10 cellular contexts compared by ENCODE assay signal in the genomic region with DNA sequence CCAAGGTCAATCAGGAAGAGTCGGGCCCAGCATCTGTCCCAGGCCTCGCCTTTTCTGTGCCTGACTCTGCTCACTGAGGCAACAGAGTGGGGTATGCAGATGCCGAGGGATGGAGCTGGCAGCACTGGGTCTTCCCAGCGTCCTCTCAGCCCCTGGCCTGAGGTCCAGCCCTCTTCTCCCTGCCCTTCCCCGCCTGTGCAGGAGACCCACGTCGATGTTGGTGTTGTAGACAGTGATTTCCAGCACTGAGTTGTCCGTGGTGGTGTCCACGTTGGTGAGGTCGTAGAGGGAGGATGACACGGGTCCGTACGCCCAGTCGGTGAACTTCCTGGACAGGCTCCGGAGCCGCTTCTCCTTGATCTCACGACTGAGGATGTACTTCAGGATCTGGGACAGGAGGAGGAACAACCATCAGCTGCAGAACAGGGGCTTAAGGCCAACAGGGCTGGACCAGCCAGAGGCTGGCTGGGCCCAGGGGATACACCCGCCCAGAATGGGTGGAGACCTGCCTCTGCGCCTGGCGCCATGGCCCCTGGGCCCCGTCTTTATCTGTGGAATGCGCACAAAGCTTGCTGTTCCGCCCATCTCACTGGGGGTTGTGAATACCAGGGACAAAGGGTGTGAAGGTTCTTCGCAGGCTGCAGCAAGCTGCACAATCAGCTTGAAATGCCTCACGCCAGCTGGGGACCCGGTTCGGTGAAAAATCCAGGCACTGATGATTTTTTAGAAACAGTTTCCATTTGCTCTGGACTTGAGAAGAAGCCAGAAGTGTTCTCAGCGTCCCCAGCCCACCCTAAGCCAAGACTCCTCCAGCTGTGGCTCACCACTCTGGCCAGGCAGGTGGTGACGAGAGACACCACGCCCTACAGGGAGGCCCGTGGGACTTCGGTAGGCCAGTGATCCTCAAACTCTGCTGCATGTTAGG. TPM values are rescaled to one million over a fixed set of nuclear protein-coding genes. Genes with fewer than 3 reads are reported as not detected.
DNase-seq lines count a peak whose midpoint lies in the region; ATAC-seq and TF ChIP-seq lines count a peak whose summit lies in the region.
"Had no signal": no experiment of that assay in that cellular context is flagged by ENCODE, and none has a peak within 500 bp of the region (broad histone marks: within the 10 kb centered on the region; RNA-seq: fewer than 3 reads in every experiment).

No MANE protein-coding gene starts in this region.

- no peak overlapping the region for H4K91ac ChIP-seq in neuronal stem cell (ENCODE audit: low read depth, low read length, poor library complexity)

- peak overlapping the region; percentile 96 for H2BK120ac ChIP-seq in neuronal stem cell (ENCODE audit: low read depth, low read length)

- peak overlapping the region; percentile 83 for H2BK5ac ChIP-seq in neuronal stem cell (ENCODE audit: low read length)

- peak overlapping the region; percentile 97 for H2AK5ac ChIP-seq in neuronal stem cell (ENCODE audit: low read depth, low read length)

- H3K4me3 ChIP-seq in right atrium auricular region: no peak overlapping the region
- H3K4me3 ChIP-seq in neuronal stem cell (ENCODE audit: low read length in 2 of 2): no peak overlapping the region
- H3K4me3 ChIP-seq in SK-N-SH (ENCODE audit: low read depth in 2 of 2, low read length in 1 of 2): no peak overlapping the region

- peak overlapping the region; percentile 96 for H2BK12ac ChIP-seq in neuronal stem cell (ENCODE audit: low read length)

- peak overlapping the region; percentile 97 for H3K18ac ChIP-seq in neuronal stem cell (ENCODE audit: low read length)

- H4K20me1 ChIP-seq in SK-N-SH (ENCODE audit: insufficient read depth): no peaks in the 10 kb centered on the region

- H3K4me2 ChIP-seq in neuronal stem cell (ENCODE audit: insufficient read depth, low read length, poor library complexity, severe bottlenecking) (peak overlapping the region; percentile 28), SK-N-SH (no peak overlapping the region)

- H2AFZ ChIP-seq in neuronal stem cell (ENCODE audit: low read length) (peak overlapping the region; percentile 84), SK-N-SH (ENCODE audit: low read depth) (no peak overlapping the region)

- H3K4ac ChIP-seq in neuronal stem cell (ENCODE audit: low read length): peak overlapping the region; percentile 8

- no peak for TF ChIP-seq EP300 in SK-N-SH (IDR thresholded peaks at IDR 0.05; ENCODE audit: borderline replicate concordance in 1 of 2, low read depth in 1 of 2, low read length in 1 of 2)

- H3K36me3 ChIP-seq in right atrium auricular region (no peaks in the 10 kb centered on the region), neuronal stem cell (replicated peaks in 1 of 2; ENCODE audit: control insufficient read depth in 2 of 2, insufficient read depth in 2 of 2, low read length in 2 of 2) (no peaks in the 10 kb centered on the region), SK-N-SH (replicated peaks in 1 of 2; ENCODE audit: control insufficient read depth in 1 of 2, insufficient read depth in 2 of 2, low read length in 1 of 2) (no peaks in the 10 kb centered on the region)

- H3K4me1 ChIP-seq in right atrium auricular region: peaks cover 0 to 25% of the 10 kb centered on the region in 2 donors
- peaks cover 25 to 41% of the 10 kb centered on the region in 2 donors for H3K4me1 ChIP-seq in neuronal stem cell (ENCODE audit: control insufficient read depth in 2 of 2, insufficient read depth in 1 of 2, low read depth in 1 of 2, low read length in 2 of 2)
- no peaks in the 10 kb centered on the region for H3K4me1 ChIP-seq in SK-N-SH (ENCODE audit: control insufficient read depth in 1 of 2, insufficient read depth in 2 of 2, low read depth in 1 of 2, low read length in 1 of 2)

- POLR2A ChIA-PET in SK-N-SH (lab: Yijun Ruan, JAX): no interaction called here

- in situ Hi-C loops in GM13977 (cut with MboI; ENCODE audit: low pct_unique_long_range_greater_than_20kb, low sequenced_read_pairs, unreplicated experiment): no loop called here

- no peaks in the 10 kb centered on the region for H3F3A ChIP-seq in SK-N-SH (replicated peaks; ENCODE audit: insufficient read depth)

- peak overlapping the region; percentile 33 for H2BK15ac ChIP-seq in neuronal stem cell (ENCODE audit: low read length)

- no peak overlapping the region for H4K8ac ChIP-seq in neuronal stem cell (ENCODE audit: low read depth, low read length)

- no peaks in the 10 kb centered on the region for H3K79me2 ChIP-seq in SK-N-SH (ENCODE audit: insufficient read depth)

- H3K27me3 ChIP-seq in right atrium auricular region: no peaks in the 10 kb centered on the region
- H3K27me3 ChIP-seq in neuronal stem cell (ENCODE audit: control insufficient read depth in 3 of 3, insufficient read depth in 3 of 3, low read depth in 1 of 3, low read length in 3 of 3): no peaks in the 10 kb centered on the region
- no peaks in the 10 kb centered on the region for H3K27me3 ChIP-seq in SK-N-SH (ENCODE audit: insufficient read depth)

- no CpG with 5 or more reads among the region's 32 CpGs for WGBS in neuronal stem cell (ENCODE audit: extremely low coverage in 2 of 2, insufficient read length in 2 of 2, insufficient replicate concordance in 1 of 2), 2 donors
- 82% methylated on average over 12 of the region's 32 CpGs for WGBS in SK-N-SH (ENCODE audit: low lambda C conversion rate)

- TF ChIP-seq CTCF in right atrium auricular region (IDR thresholded peaks at IDR 0.05) (no peak), SK-N-SH (IDR thresholded peaks at IDR 0.05) (no peak), GM13977 (IDR thresholded peaks at IDR 0.05; ENCODE audit: extremely low read depth, insufficient read depth, missing control alignments) (no peak)

- no peaks in the 10 kb centered on the region for H3K9me3 ChIP-seq in right atrium auricular region
- H3K9me3 ChIP-seq in neuronal stem cell (replicated peaks in 1 of 2; ENCODE audit: control insufficient read depth in 2 of 2, insufficient read depth in 1 of 2, low read depth in 1 of 2, low read length in 2 of 2): no peaks in the 10 kb centered on the region
- H3K9me3 ChIP-seq in SK-N-SH: no peaks in the 10 kb centered on the region

- peak overlapping the region; percentile 61 for H3K9ac ChIP-seq in neuronal stem cell (ENCODE audit: low read depth, low read length, poor library complexity)
- no peak overlapping the region for H3K9ac ChIP-seq in SK-N-SH

- H3K9me2 ChIP-seq in SK-N-SH: no peaks in the 10 kb centered on the region

- ATAC-seq in GM18502 (IDR thresholded peaks at IDR 0.05; ENCODE audit: poor library complexity, unreplicated experiment): no peak

- TF ChIP-seq RAD21 in SK-N-SH (IDR thresholded peaks at IDR 0.05; ENCODE audit: low read length): no peak

- H3K79me1 ChIP-seq in neuronal stem cell (ENCODE audit: low read depth, low read length): peaks cover 1% of the 10 kb centered on the region

- H3K27ac ChIP-seq in right atrium auricular region (peak overlapping the region; percentile 24 to 48), neuronal stem cell (replicated peaks; ENCODE audit: low read length) (peak overlapping the region; percentile 99), SK-N-SH (ENCODE audit: low read depth in 2 of 2, low read length in 1 of 2) (no peak overlapping the region)

- H3K23ac ChIP-seq in neuronal stem cell (ENCODE audit: low read depth, low read length, poor library complexity): peak overlapping the region; percentile 36

- CTCF ChIA-PET in SK-N-SH (lab: Yijun Ruan, JAX): no interaction called here

- H3K14ac ChIP-seq in neuronal stem cell (ENCODE audit: low read length): peak overlapping the region; percentile 42

- peak; percentile 62 for DNase-seq in AG08395 (ENCODE audit: low spot score)
- DNase-seq in amniotic epithelial cell (ENCODE audit: low read depth): peak; percentile 94
- DNase-seq in right atrium auricular region (ENCODE audit: low spot score): peak; percentile 78
- peak; percentile 70 for DNase-seq in neuronal stem cell (ENCODE audit: low spot score)
- no peak for DNase-seq in SK-N-SH
- no peak for DNase-seq in GM13977 (ENCODE audit: low spot score)
- no peak for DNase-seq in GM19240 (ENCODE audit: insufficient read length, low spot score)
- DNase-seq: naive B cell, NCI-H2107 had no signal

TF ChIP-seq in SK-N-SH, 30 proteins besides CTCF, POLR2A, EP300 and RAD21:
- TF ChIP-seq MXI1 (IDR thresholded peaks at IDR 0.05; ENCODE audit: low read depth, low read length) (no peak), MEF2A (IDR thresholded peaks at IDR 0.05; ENCODE audit: borderline replicate concordance, low read depth) (no peak), FOSL2 (IDR thresholded peaks at IDR 0.05; ENCODE audit: borderline replicate concordance, low read depth) (no peak)
TF ChIP-seq in SK-N-SH: peak in this region for 0.

RNA-seq across cellular contexts. Expression of a gene that starts 27.5 kb away (rescaled TPM):
- 1 to 10 TPM in 1 of 2 donors, under 1 TPM in 1; 0.51 to 2.8 TPM for total RNA-seq in right atrium auricular region
- polyA plus RNA-seq in neuronal stem cell (2013, experiment 1 of 2): 2.0 TPM
- polyA plus RNA-seq in neuronal stem cell (2013, experiment 2 of 2): 2.4 TPM
- polyA plus RNA-seq in SK-N-SH (2012; rRNA removed): 0.28 TPM in 2 replicates
- polyA plus RNA-seq in SK-N-SH (2012; cell fraction: cytosol; rRNA removed): 0.16 and 0.21 TPM in 2 replicates
- 1.0 and 1.1 TPM in 2 replicates for polyA plus RNA-seq in SK-N-SH (2012; cell fraction: nucleus; rRNA removed)

RNA-seq across cellular contexts. Expression of a gene that starts 54.3 kb away (rescaled TPM):
- total RNA-seq in right atrium auricular region: 1 to 10 TPM in 1 of 2 donors, under 1 TPM in 1; 0.33 to 1.0 TPM
- not detected for polyA plus RNA-seq in neuronal stem cell (2013, experiment 1 of 2)
- polyA plus RNA-seq in neuronal stem cell (2013, experiment 2 of 2): not detected
- not detected in 2 replicates for polyA plus RNA-seq in SK-N-SH (2012; rRNA removed)
- under 0.01 TPM in 1 of 2 replicates, not detected in the other for polyA plus RNA-seq in SK-N-SH (2012; cell fraction: cytosol; rRNA removed)
- 0.04 TPM in 1 of 2 replicates, not detected in the other for polyA plus RNA-seq in SK-N-SH (2012; cell fraction: nucleus; rRNA removed)

RNA-seq across cellular contexts. Expression of a gene that starts 58.5 kb away (rescaled TPM):
- 1 to 10 TPM in 1 of 2 donors, under 1 TPM in 1; 0.82 to 1.8 TPM for total RNA-seq in right atrium auricular region
- 0.15 TPM for polyA plus RNA-seq in neuronal stem cell (2013, experiment 1 of 2)
- polyA plus RNA-seq in neuronal stem cell (2013, experiment 2 of 2): 0.39 TPM
- not detected in 2 replicates for polyA plus RNA-seq in SK-N-SH (2012; rRNA removed)
- polyA plus RNA-seq in SK-N-SH (2012; cell fraction: cytosol; rRNA removed): not detected in 2 replicates
- not detected in 2 replicates for polyA plus RNA-seq in SK-N-SH (2012; cell fraction: nucleus; rRNA removed)

Comparison
In these comparisons a context has a peak if more than half of its experiments do, and no peak if none do; other contexts are left out.
1. DNase-seq: peak in AG08395 (single experiment), amniotic epithelial cell (single experiment), right atrium auricular region (single experiment) and neuronal stem cell (single experiment); none in SK-N-SH (single experiment), GM13977 (single experiment) and GM19240 (single experiment).
2. H3K27ac ChIP-seq: peak in right atrium auricular region (2 of 2) and neuronal stem cell (single experiment); none in SK-N-SH (0 of 2).